ENCODE assay signal across 9 cellular contexts in the genomic region with DNA sequence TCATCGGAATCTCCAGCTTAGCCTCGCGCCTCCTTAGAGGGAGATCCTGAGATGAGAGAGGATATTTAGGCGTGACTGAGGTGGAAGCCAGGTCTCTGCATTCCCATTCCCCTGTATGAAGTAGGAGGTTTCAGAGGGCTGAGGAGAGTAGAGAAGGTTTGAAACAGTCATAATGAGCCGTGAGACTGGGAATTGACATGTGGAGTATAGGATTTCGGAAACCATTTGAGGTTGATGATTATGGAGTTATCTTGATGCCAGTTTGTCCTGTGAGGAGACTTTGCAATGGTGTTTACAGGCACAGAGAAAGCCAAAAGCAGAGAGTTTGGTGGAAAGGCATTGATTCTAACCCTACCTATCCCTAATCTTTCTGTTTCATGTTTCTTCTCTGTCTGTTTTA. TPM values are rescaled to one million over a fixed set of nuclear protein-coding genes. Genes with fewer than 3 reads are reported as not detected.
DNase-seq lines count a peak whose midpoint lies in the region; ATAC-seq and TF ChIP-seq lines count a peak whose summit lies in the region.
"Had no signal": no experiment of that assay in that cellular context is flagged by ENCODE, and none has a peak within 500 bp of the region (broad histone marks: within the 10 kb centered on the region; RNA-seq: fewer than 3 reads in every experiment).

No MANE protein-coding gene starts in this region.

- ATAC-seq in heart left ventricle (no peak), lower lobe of right lung (no peak), upper lobe of left lung (ENCODE audit: low FRiP score in 2 of 2) (no peak)

- no peak for TF ChIP-seq EP300 in upper lobe of left lung (IDR thresholded peaks at IDR 0.05)

- TF ChIP-seq CTCF in heart left ventricle (IDR thresholded peaks at IDR 0.05) (no peak), astrocyte of the cerebellum (IDR thresholded peaks at IDR 0.05; ENCODE audit: low read depth, low read length, missing control alignments) (no peak), lower lobe of right lung (IDR thresholded peaks at IDR 0.05) (no peak), upper lobe of left lung (IDR thresholded peaks at IDR 0.05) (no peak)

- no peaks in the 10 kb centered on the region for H3K9me3 ChIP-seq in heart left ventricle
- H3K9me3 ChIP-seq in lower lobe of right lung = no peaks in the 10 kb centered on the region
- peaks cover 0 to 5% (median 0%) of the 10 kb centered on the region in 4 donors for H3K9me3 ChIP-seq in upper lobe of left lung

- H3K4me1 ChIP-seq in heart left ventricle = peaks cover 0 to 23% (median 7%) of the 10 kb centered on the region in 12 donors
- H3K4me1 ChIP-seq in lower lobe of right lung = no peaks in the 10 kb centered on the region
- peaks cover 0 to 27% (median 5%) of the 10 kb centered on the region in 4 donors for H3K4me1 ChIP-seq in upper lobe of left lung

- H3K27ac ChIP-seq in heart left ventricle (peak overlapping the region; percentile 70 to 85 (median 81)), lower lobe of right lung (no peak overlapping the region), upper lobe of left lung (no peak overlapping the region)

- 11 to 56% (median 30%) methylated on average over 6 of the region's 6 CpGs for WGBS in heart left ventricle, 4 donors
- WGBS in upper lobe of left lung, 2 donors = 40 to 44% methylated on average over 5 to 6 of the region's 6 CpGs

- H3K36me3 ChIP-seq in heart left ventricle (no peaks in the 10 kb centered on the region), lower lobe of right lung (no peaks in the 10 kb centered on the region), upper lobe of left lung (no peaks in the 10 kb centered on the region)

- TF ChIP-seq POLR2A in heart left ventricle (IDR thresholded peaks at IDR 0.05) = no peak
- TF ChIP-seq POLR2A in upper lobe of left lung (IDR thresholded peaks at IDR 0.05) = no peak

- DNase-seq in heart left ventricle = no peak
- no peak for DNase-seq in cardiac septum (ENCODE audit: low spot score)
- DNase-seq in astrocyte of the cerebellum (ENCODE audit: low read depth) = no peak
- no peak for DNase-seq in lower lobe of right lung
- no peak for DNase-seq in upper lobe of left lung
- DNase-seq in cerebellar nuclear complex (lab: John Stamatoyannopoulos, UW) = no peak
- DNase-seq in HuH-7 (ENCODE audit: low spot score) = no peak
- DNase-seq in AML-193 (lab: John Stamatoyannopoulos, UW) = no peak
- DNase-seq: GF-D8 had no signal

- in situ Hi-C loops in astrocyte of the cerebellum (cut with HindIII; ENCODE audit: low sequenced_read_pairs) = no loop called here

- peak overlapping the region; percentile 33 to 89 (median 67) for H3K4me3 ChIP-seq in heart left ventricle
- H3K4me3 ChIP-seq in astrocyte of the cerebellum (ENCODE audit: low read depth, low read length) = peak overlapping the region; percentile 48
- H3K4me3 ChIP-seq in lower lobe of right lung = peak overlapping the region; percentile 63
- peak overlapping the region in 3 of 4 donors; percentile 59 to 66 (median 62) for H3K4me3 ChIP-seq in upper lobe of left lung

- H3K27me3 ChIP-seq in heart left ventricle = no peaks in the 10 kb centered on the region
- no peaks in the 10 kb centered on the region for H3K27me3 ChIP-seq in lower lobe of right lung (ENCODE audit: low read depth)
- H3K27me3 ChIP-seq in upper lobe of left lung = no peaks in the 10 kb centered on the region

- intact Hi-C loops in heart left ventricle (cut with DNase I) = loop anchor here in 2 of 10 donors (2.0 kb wide), 2 partner anchors 53 to 67 kb away; no protein-coding TSS in a partner anchor
- intact Hi-C loops in cardiac septum (cut with DNase I) = loop anchor here (2.0 kb wide), 1 partner anchor 67 kb away; no protein-coding TSS in a partner anchor
- intact Hi-C loops in lower lobe of right lung (cut with DNase I) = no loop called here

RNA-seq across cellular contexts. Expression of a gene that starts 2.0 kb away (rescaled TPM):
- total RNA-seq in heart left ventricle (10 to 100 TPM in 5 of 9 donors, 1 to 10 TPM in 4; 5.0 to 41.8 (median 15.0) TPM), cardiac septum (3.5 TPM), lower lobe of right lung (7.4 TPM), upper lobe of left lung (10 to 100 TPM in 2 of 6 donors, 1 to 10 TPM in 4; 5.3 to 14.7 (median 9.1) TPM)
- 10 to 100 TPM in 1 of 2 donors, 1 to 10 TPM in 1; 3.6 to 31.7 TPM for polyA plus RNA-seq in heart left ventricle

RNA-seq across cellular contexts. Expression of a gene that starts 30.4 kb away (rescaled TPM):
- total RNA-seq in heart left ventricle (1 to 10 TPM in 8 of 9 donors, under 1 TPM in 1; 0.81 to 5.6 (median 3.8) TPM), cardiac septum (2.0 TPM), lower lobe of right lung (5.6 TPM), upper lobe of left lung (10 to 100 TPM in 1 of 6 donors, 1 to 10 TPM in 5; 3.0 to 11.5 (median 4.0) TPM)
- polyA plus RNA-seq in heart left ventricle = 1 to 10 TPM; 1.0 to 2.0 TPM

Comparison
In these comparisons a context has a peak if more than half of its experiments do, and no peak if none do; other contexts are left out.
1. H3K27ac ChIP-seq: peak in heart left ventricle (12 of 12); none in lower lobe of right lung (single experiment) and upper lobe of left lung (0 of 4).
2. Peak in every context shown above with its lines, with median percentiles within 50 percentile points of each other: H3K4me3 ChIP-seq.